In genomic region chr1:165852896-165853295, GRCh38 we compare ENCODE assay signal across 1 cellular context.
TF ChIP-seq lines count a peak whose summit lies in the region.

No MANE protein-coding gene starts in this region.

TF ChIP-seq in K562, 482 proteins besides CTCF, POLR2A, EP300 and RAD21 (continues in another document):
- TF ChIP-seq ZBTB2 (IDR thresholded peaks at IDR 0.05), result no peak
- TF ChIP-seq RBM15 (IDR thresholded peaks at IDR 0.05; ENCODE audit: insufficient read depth, low read length), result no peak
- TF ChIP-seq RUNX1 (IDR thresholded peaks at IDR 0.05; ENCODE audit: low read depth), result no peak
- no peak for TF ChIP-seq ARID4B (CRISPR knock-in tag; IDR thresholded peaks at IDR 0.05)
- TF ChIP-seq GATA2 (CRISPR knock-in tag; IDR thresholded peaks at IDR 0.05), result no peak
- no peak for TF ChIP-seq MGA (IDR thresholded peaks at IDR 0.05)
- no peak for TF ChIP-seq DIDO1 (tag; IDR thresholded peaks at IDR 0.05; ENCODE audit: low read depth)
- no peak for TF ChIP-seq SMAD1 (IDR thresholded peaks at IDR 0.05; ENCODE audit: low read depth, low read length, partially characterized antibody)
- no peak for TF ChIP-seq PRDM10 (IDR thresholded peaks at IDR 0.05; ENCODE audit: partially characterized antibody)
- no peak for TF ChIP-seq SOX6 (IDR thresholded peaks at IDR 0.05)
- TF ChIP-seq CBX2 (IDR thresholded peaks at IDR 0.05; ENCODE audit: insufficient read depth, low read length, poor library complexity, severe bottlenecking), result no peak
- TF ChIP-seq MYNN (IDR thresholded peaks at IDR 0.05), result no peak
- no peak for TF ChIP-seq MYNN (CRISPR knock-in tag; IDR thresholded peaks at IDR 0.05)
- no peak for TF ChIP-seq SMAD2 (IDR thresholded peaks at IDR 0.05; ENCODE audit: low read depth, low read length)
- no peak for TF ChIP-seq RREB1 (CRISPR knock-in tag; IDR thresholded peaks at IDR 0.05)
- TF ChIP-seq GMEB1 (CRISPR knock-in tag; IDR thresholded peaks at IDR 0.05), result no peak
- no peak for TF ChIP-seq SMARCA4 (IDR thresholded peaks at IDR 0.05)
- TF ChIP-seq FIP1L1 (IDR thresholded peaks at IDR 0.05; ENCODE audit: low read depth, low read length, poor library complexity, severe bottlenecking), result no peak
